In genomic region chr14:60164717-60165546, GRCh38 we compare ENCODE assay signal across 8 cellular contexts. TPM values are rescaled to one million over a fixed set of nuclear protein-coding genes. Genes with fewer than 3 reads are reported as not detected.
DNase-seq lines count a peak whose midpoint lies in the region; ATAC-seq and TF ChIP-seq lines count a peak whose summit lies in the region.

A gene with protein sequence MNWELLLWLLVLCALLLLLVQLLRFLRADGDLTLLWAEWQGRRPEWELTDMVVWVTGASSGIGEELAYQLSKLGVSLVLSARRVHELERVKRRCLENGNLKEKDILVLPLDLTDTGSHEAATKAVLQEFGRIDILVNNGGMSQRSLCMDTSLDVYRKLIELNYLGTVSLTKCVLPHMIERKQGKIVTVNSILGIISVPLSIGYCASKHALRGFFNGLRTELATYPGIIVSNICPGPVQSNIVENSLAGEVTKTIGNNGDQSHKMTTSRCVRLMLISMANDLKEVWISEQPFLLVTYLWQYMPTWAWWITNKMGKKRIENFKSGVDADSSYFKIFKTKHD (minus strand): TSS chr14:60165398. CDS start chr14:60165309, 89 bp downstream.

- H3K23ac ChIP-seq in neuronal stem cell (ENCODE audit: low read depth, low read length, poor library complexity), result peak within 1 kb of the TSS; percentile 3

- no peak within 1 kb of the TSS for H3K4ac ChIP-seq in neuronal stem cell (ENCODE audit: low read length)

- H3K4me1 ChIP-seq in DND-41 (ENCODE audit: insufficient read depth, low read length), result peaks cover 21% of the 10 kb centered on the region
- H3K4me1 ChIP-seq in foreskin keratinocyte, result peaks cover 14% of the 10 kb centered on the region
- peaks cover 2% of the 10 kb centered on the region in 2 donors for H3K4me1 ChIP-seq in neuronal stem cell (ENCODE audit: control insufficient read depth in 2 of 2, insufficient read depth in 1 of 2, low read depth in 1 of 2, low read length in 2 of 2)

- H3K9me3 Mint-ChIP-seq in IgD-negative memory B cell, result no peaks in the 10 kb centered on the region

- H3K4me3 Mint-ChIP-seq in IgD-negative memory B cell, result peak within 1 kb of the TSS; percentile 97 to 100 (median 100)

- peaks cover 14% of the 10 kb centered on the region for H3K27me3 ChIP-seq in DND-41 (ENCODE audit: insufficient read depth, low read length, poor library complexity)
- H3K27me3 ChIP-seq in foreskin keratinocyte, result no peaks in the 10 kb centered on the region
- peaks cover 0 to 24% (median 0%) of the 10 kb centered on the region in 3 experiments for H3K27me3 ChIP-seq in neuronal stem cell (ENCODE audit: control insufficient read depth in 3 of 3, insufficient read depth in 3 of 3, low read depth in 1 of 3, low read length in 3 of 3)

- H2AFZ ChIP-seq in DND-41 (ENCODE audit: low read depth, low read length) (peak within 1 kb of the TSS; percentile 92), neuronal stem cell (ENCODE audit: low read length) (peak within 1 kb of the TSS; percentile 93)

- peak within 1 kb of the TSS; percentile 99 for H3K18ac ChIP-seq in neuronal stem cell (ENCODE audit: low read length)

- peaks cover 6% of the 10 kb centered on the region; the same call in 1 of the 2 replicates for H3K36me3 ChIP-seq in DND-41 (ENCODE audit: insufficient read depth, low read length)
- peaks cover 0 to 7% of the 10 kb centered on the region in 2 donors for H3K36me3 ChIP-seq in neuronal stem cell (replicated peaks in 1 of 2; ENCODE audit: control insufficient read depth in 2 of 2, insufficient read depth in 2 of 2, low read length in 2 of 2)

- H2BK5ac ChIP-seq in neuronal stem cell (ENCODE audit: low read length), result no peak within 1 kb of the TSS

- peaks cover 14% of the 10 kb centered on the region for H3K79me2 ChIP-seq in DND-41 (ENCODE audit: insufficient read depth, low read length)

- H3K36me3 Mint-ChIP-seq in IgD-negative memory B cell, result no peaks in the 10 kb centered on the region

- H3K4me3 ChIP-seq in DND-41 (ENCODE audit: low read depth in 1 of 2, low read length in 2 of 2), result peak within 1 kb of the TSS; percentile 76 to 79
- H3K4me3 ChIP-seq in neuronal stem cell (ENCODE audit: low read length in 2 of 2), result peak within 1 kb of the TSS; percentile 63 to 96

- peak; percentile 69 for DNase-seq in DND-41
- peak; percentile 58 for DNase-seq in activated gamma-delta T cell (lab: John Stamatoyannopoulos, UW)
- peak; percentile 52 to 76 for DNase-seq in foreskin keratinocyte
- DNase-seq in neuronal stem cell (ENCODE audit: low spot score), result peak; percentile 68

- H3K79me1 ChIP-seq in neuronal stem cell (ENCODE audit: low read depth, low read length), result no peaks in the 10 kb centered on the region

- H3K9ac ChIP-seq in DND-41 (ENCODE audit: low read depth, low read length), result peak within 1 kb of the TSS; percentile 84
- peak within 1 kb of the TSS; percentile 92 for H3K9ac ChIP-seq in neuronal stem cell (ENCODE audit: low read depth, low read length, poor library complexity)

- no peaks in the 10 kb centered on the region for H3K9me3 ChIP-seq in DND-41 (ENCODE audit: insufficient read depth, low read length, severe bottlenecking)
- H3K9me3 ChIP-seq in neuronal stem cell (replicated peaks in 1 of 2; ENCODE audit: control insufficient read depth in 2 of 2, insufficient read depth in 1 of 2, low read depth in 1 of 2, low read length in 2 of 2), result no peaks in the 10 kb centered on the region

- peak within 1 kb of the TSS; percentile 89 for H4K8ac ChIP-seq in neuronal stem cell (ENCODE audit: low read depth, low read length)

- WGBS in neuronal stem cell (ENCODE audit: extremely low coverage in 2 of 2, insufficient read length in 2 of 2, insufficient replicate concordance in 1 of 2), 2 donors, result no CpG with 5 or more reads among the region's 68 CpGs

- peak; percentile 75 for TF ChIP-seq POLR2A in Raji (IDR thresholded peaks at IDR 0.05; ENCODE audit: insufficient read depth, low read depth, low read length)

- H2BK120ac ChIP-seq in neuronal stem cell (ENCODE audit: low read depth, low read length), result no peak within 1 kb of the TSS

- no peak within 1 kb of the TSS for H2AK5ac ChIP-seq in neuronal stem cell (ENCODE audit: low read depth, low read length)

- no peaks in the 10 kb centered on the region for H4K20me1 ChIP-seq in DND-41 (ENCODE audit: insufficient read depth, low read length)

- TF ChIP-seq CTCF in DND-41 (IDR thresholded peaks at IDR 0.05; ENCODE audit: borderline replicate concordance, extremely low read depth, low read length, poor library complexity, severe bottlenecking), result peak; percentile 69
- peak; percentile 78 for TF ChIP-seq CTCF in foreskin keratinocyte (conservative IDR thresholded peaks at IDR 0.05)
- no peak for TF ChIP-seq CTCF in subcutaneous adipose tissue (IDR thresholded peaks at IDR 0.05; ENCODE audit: low read depth)

- H3K27me3 Mint-ChIP-seq in IgD-negative memory B cell, result no peaks in the 10 kb centered on the region

- no peak within 1 kb of the TSS for H2BK12ac ChIP-seq in neuronal stem cell (ENCODE audit: low read length)

- peak within 1 kb of the TSS; percentile 17 for H2BK15ac ChIP-seq in neuronal stem cell (ENCODE audit: low read length)

- ATAC-seq in DND-41 (ENCODE audit: insufficient read depth, low read depth) (peak; percentile 81), GM21529 (IDR thresholded peaks at IDR 0.05; ENCODE audit: unreplicated experiment) (peak; percentile 85), foreskin keratinocyte (peak; percentile 90)

- peak within 1 kb of the TSS; percentile 70 for H3K27ac ChIP-seq in DND-41 (ENCODE audit: low read length)
- H3K27ac ChIP-seq in foreskin keratinocyte, result peak within 1 kb of the TSS; percentile 85
- peak within 1 kb of the TSS; percentile 72 for H3K27ac ChIP-seq in neuronal stem cell (replicated peaks; ENCODE audit: low read length)

- H4K91ac ChIP-seq in neuronal stem cell (ENCODE audit: low read depth, low read length, poor library complexity), result no peak within 1 kb of the TSS

- peak within 1 kb of the TSS; percentile 77 for H3K14ac ChIP-seq in neuronal stem cell (ENCODE audit: low read length)

- peak within 1 kb of the TSS; percentile 94 to 99 (median 99) for H3K27ac Mint-ChIP-seq in IgD-negative memory B cell

- H3K4me1 Mint-ChIP-seq in IgD-negative memory B cell, result peaks cover 31 to 36% (median 35%) of the 10 kb centered on the region in 3 donors

- H3K4me2 ChIP-seq in DND-41 (ENCODE audit: insufficient read depth, low read length) (peak within 1 kb of the TSS; percentile 70), neuronal stem cell (ENCODE audit: insufficient read depth, low read length, poor library complexity, severe bottlenecking) (peak within 1 kb of the TSS; percentile 83)

RNA-seq across cellular contexts. Expression of the gene that starts here (rescaled TPM):
- polyA plus RNA-seq in IgD-negative memory B cell (157 TPM), foreskin keratinocyte (78.1 and 85.9 TPM in 2 replicates)
- total RNA-seq in foreskin keratinocyte (69.9 and 79.5 TPM in 2 replicates), subcutaneous adipose tissue (100 to 1,000 TPM in 1 of 4 donors, 10 to 100 TPM in 3; 73.0 to 106 (median 83.2) TPM)
- polyA plus RNA-seq in neuronal stem cell (2013, experiment 1 of 2), result 17.7 TPM
- polyA plus RNA-seq in neuronal stem cell (2013, experiment 2 of 2), result 17.1 TPM

Comparison
In these comparisons a context has a peak if more than half of its experiments do, and no peak if none do; other contexts are left out.
1. Peak in every context shown above with its lines: DNase-seq, ATAC-seq, H3K4me3 ChIP-seq and H3K27ac ChIP-seq.